Comparison of ENCODE assay signal across 17 cellular contexts in the genomic region with DNA sequence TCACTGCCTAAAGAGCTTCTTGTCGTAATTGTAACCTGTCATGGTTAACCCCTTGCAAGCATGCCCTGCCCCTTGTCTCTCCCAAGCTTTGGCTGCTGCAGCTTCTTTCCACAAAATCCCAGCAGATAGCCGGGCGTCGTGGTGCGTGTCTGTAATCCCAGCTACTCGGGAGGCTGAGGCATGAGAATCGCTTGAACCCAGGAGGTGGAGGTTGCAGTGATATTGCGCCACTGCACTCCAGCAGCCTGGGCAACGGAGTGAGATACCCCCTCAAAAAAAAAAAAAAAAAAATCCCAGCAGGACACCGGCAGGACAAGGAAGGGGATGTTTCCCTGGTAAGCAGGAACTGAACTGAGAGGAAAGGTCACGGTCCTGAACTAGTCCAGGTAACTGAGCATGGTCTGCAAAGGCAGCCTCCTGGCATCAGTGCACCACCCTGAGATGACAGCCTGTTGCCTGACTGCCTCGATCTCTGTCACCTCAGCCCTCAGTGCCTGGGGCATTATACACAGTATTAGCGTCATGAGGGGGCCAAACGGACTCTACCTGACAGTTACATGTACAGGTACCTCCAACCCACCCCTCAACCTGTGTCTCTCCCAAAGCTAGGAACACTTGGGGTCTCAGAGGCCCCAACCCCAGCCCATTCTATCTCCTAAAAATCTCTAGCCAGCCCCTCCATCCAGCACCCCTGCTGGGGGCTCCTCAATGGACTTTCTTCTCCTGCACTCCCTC. TPM values are rescaled to one million over a fixed set of nuclear protein-coding genes. Genes with fewer than 3 reads are reported as not detected.
DNase-seq lines count a peak whose midpoint lies in the region; FAIRE-seq and TF ChIP-seq lines count a peak whose summit lies in the region.
"Had no signal": no experiment of that assay in that cellular context is flagged by ENCODE, and none has a peak within 500 bp of the region (broad histone marks: within the 10 kb centered on the region; RNA-seq: fewer than 3 reads in every experiment).

No MANE protein-coding gene starts in this region.

- peaks cover 16% of the 10 kb centered on the region for H4K20me1 ChIP-seq in neural progenitor cell (ENCODE audit: low read depth)

- H3K79me2 ChIP-seq in neural progenitor cell (ENCODE audit: low read depth) = peaks cover 10% of the 10 kb centered on the region

- TF ChIP-seq CTCF in dorsolateral prefrontal cortex (IDR thresholded peaks at IDR 0.05 in 54 of 56, conservative IDR thresholded peaks at IDR 0.05 in 2 of 56; ENCODE audit: low read depth in 1 of 56, partially characterized antibody in 56 of 56) (no peak), neural progenitor cell (IDR thresholded peaks at IDR 0.05) (no peak)

- peaks cover 6% of the 10 kb centered on the region for H3K4me1 Mint-ChIP-seq in activated CD4-positive, alpha-beta T cell treated with anti-CD3 and anti-CD28 coated beads, Interleukin-2, amount 10 ng/mL, durations not matched to agents 24 days and 14 days
- H3K4me1 Mint-ChIP-seq in neural progenitor cell = peaks cover 22% of the 10 kb centered on the region

- H3K27me3 ChIP-seq in NT2/D1 (ENCODE audit: insufficient read depth, insufficient read length) (peaks cover 5% of the 10 kb centered on the region), dorsolateral prefrontal cortex (no peaks in the 10 kb centered on the region), neural progenitor cell (peaks cover 23% of the 10 kb centered on the region)

- H3K4me3 Mint-ChIP-seq in activated CD4-positive, alpha-beta T cell treated with anti-CD3 and anti-CD28 coated beads, Interleukin-2, amount 10 ng/mL, durations not matched to agents 24 days and 14 days = peak overlapping the region; percentile 22
- peak overlapping the region; percentile 88 for H3K4me3 Mint-ChIP-seq in neural progenitor cell

- no peaks in the 10 kb centered on the region for H3K36me3 Mint-ChIP-seq in activated CD4-positive, alpha-beta T cell treated with anti-CD3 and anti-CD28 coated beads, Interleukin-2, amount 10 ng/mL, durations not matched to agents 24 days and 14 days (ENCODE audit: low read depth)
- H3K36me3 Mint-ChIP-seq in neural progenitor cell = no peaks in the 10 kb centered on the region

- intact Hi-C loops in activated CD4-positive, alpha-beta T cell treated with anti-CD3 and anti-CD28 coated beads, Interleukin-2, amount 10 ng/mL, durations not matched to agents 24 days and 14 days (cut with micrococcal nuclease) = loop anchor here (2.0 kb wide), 1 partner anchor 67 kb away; a partner anchor contains a TSS
- intact Hi-C loops in dorsolateral prefrontal cortex (cut with DNase I) = loop anchor here in 1 of 2 donors (1.0 kb wide), 1 partner anchor 10 kb away; no protein-coding TSS in a partner anchor

- TF ChIP-seq POLR2A in GM12892 (IDR thresholded peaks at IDR 0.05; ENCODE audit: low read depth, low read length) = no peak

- H2AFZ ChIP-seq in neural progenitor cell (replicated peaks) = no peak overlapping the region

- H3K9me3 ChIP-seq in NT2/D1 (ENCODE audit: insufficient read depth, low read length) (no peaks in the 10 kb centered on the region), neural progenitor cell (ENCODE audit: low read depth) (no peaks in the 10 kb centered on the region)
- H3K9me3 ChIP-seq: left ventricle myocardium inferior had no signal

- H3K9me3 Mint-ChIP-seq in activated CD4-positive, alpha-beta T cell treated with anti-CD3 and anti-CD28 coated beads, Interleukin-2, amount 10 ng/mL, durations not matched to agents 24 days and 14 days = no peaks in the 10 kb centered on the region
- H3K9me3 Mint-ChIP-seq in neural progenitor cell = no peaks in the 10 kb centered on the region
- H3K9me3 Mint-ChIP-seq: stimulated activated naive B cell treated with anti-CD40 and anti-IgM and Interleukin-4, amounts not matched to agents 10 μg/mL and 1 μg/mL and 100 μg/mL, for 72 hours had no signal

- FAIRE-seq in GM12892 (lab: Jason Lieb, UNC) = no peak
- FAIRE-seq: colon, urothelium cell line had no signal

- H3K27ac ChIP-seq in dorsolateral prefrontal cortex = peak overlapping the region in 43 of 59 donors; percentile 3 to 96 (median 86)
- no peak overlapping the region for H3K27ac ChIP-seq in neural progenitor cell
- H3K27ac ChIP-seq: left ventricle myocardium inferior had no signal

- peaks cover 18% of the 10 kb centered on the region for H3K4me1 ChIP-seq in NT2/D1 (ENCODE audit: insufficient read depth, insufficient read length)
- peaks cover 23% of the 10 kb centered on the region for H3K4me1 ChIP-seq in neural progenitor cell

- peak overlapping the region; percentile 88 for H3K4me2 ChIP-seq in neural progenitor cell

- H3K27me3 Mint-ChIP-seq in activated CD4-positive, alpha-beta T cell treated with anti-CD3 and anti-CD28 coated beads, Interleukin-2, amount 10 ng/mL, durations not matched to agents 24 days and 14 days = peaks cover 65% of the 10 kb centered on the region
- peaks cover 21% of the 10 kb centered on the region for H3K27me3 Mint-ChIP-seq in neural progenitor cell (ENCODE audit: insufficient read depth, low read depth)

- H3K4me3 ChIP-seq in NT2/D1 (ENCODE audit: insufficient read length, low read depth) (no peak overlapping the region), dorsolateral prefrontal cortex (peak overlapping the region in 58 of 59 donors; percentile 68 to 100 (median 93)), neural progenitor cell (no peak overlapping the region)

- H3K27ac Mint-ChIP-seq in activated CD4-positive, alpha-beta T cell treated with anti-CD3 and anti-CD28 coated beads, Interleukin-2, amount 10 ng/mL, durations not matched to agents 24 days and 14 days = no peak overlapping the region
- H3K27ac Mint-ChIP-seq in neural progenitor cell = peak overlapping the region; percentile 44

- H3K9ac ChIP-seq in NT2/D1 (ENCODE audit: insufficient read length, low read depth) (peak overlapping the region; percentile 11), neural progenitor cell (no peak overlapping the region)

- H3K36me3 ChIP-seq in NT2/D1 (ENCODE audit: insufficient read depth, insufficient read length, low read length) (no peaks in the 10 kb centered on the region), neural progenitor cell (no peaks in the 10 kb centered on the region)
- H3K36me3 ChIP-seq: left ventricle myocardium inferior had no signal

- DNase-seq in activated CD4-positive, alpha-beta T cell treated with anti-CD3 and anti-CD28 coated beads, Interleukin-2, amount 10 ng/mL, durations not matched to agents 24 days and 14 days = no peak
- DNase-seq in activated CD4-positive, alpha-beta T cell treated with anti-CD3 and anti-CD28 coated beads, Interleukin-2, amount 50 U/mL, for 4 hours = no peak
- DNase-seq in NT2/D1 (ENCODE audit: low read depth, low spot score) (no peak), dorsolateral prefrontal cortex (no peak), neural progenitor cell (ENCODE audit: low spot score) (no peak), NOMO-1 (lab: John Stamatoyannopoulos, UW; ENCODE audit: unreplicated experiment in 2 of 2) (no peak), GM12892 (ENCODE audit: insufficient read length) (no peak)
- DNase-seq in stimulated activated CD4-positive, alpha-beta T cell treated with anti-CD3 and anti-CD28 coated beads, Interleukin-4, amount 100 ng/mL, for 24 hours = no peak
- DNase-seq: GF-D8; hypothalamus; IMR-90; left ventricle myocardium inferior; NCI-H2171; SHP77; stimulated activated naive B cell treated with anti-CD40 and anti-IgM and Interleukin-4, amounts not matched to agents 10 μg/mL and 1 μg/mL and 100 μg/mL, for 72 hours had no signal

- peaks cover 21% of the 10 kb centered on the region for H3F3A ChIP-seq in neural progenitor cell (ENCODE audit: low read depth)

RNA-seq across cellular contexts. Expression of a gene that starts 1.8 kb away (rescaled TPM):
- 0.54 and 0.69 TPM in 2 replicates for total RNA-seq in activated CD4-positive, alpha-beta T cell treated with anti-CD3 and anti-CD28 coated beads, Interleukin-2, amount 10 ng/mL, durations not matched to agents 24 days and 14 days
- total RNA-seq in dorsolateral prefrontal cortex (100 to 1,000 TPM in 117 of 120 experiments, 10 to 100 TPM in 3; 55.7 to 232 (median 165) TPM), neural progenitor cell (ENCODE audit: low replicate concordance) (3.7 and 12.5 TPM in 2 replicates)
- polyA plus RNA-seq in GM12892 (2012; ENCODE audit: missing spikeins) = 0.40 TPM

RNA-seq across cellular contexts. Expression of a gene that starts 11.9 kb away (rescaled TPM):
- 24.8 and 26.0 TPM in 2 replicates for total RNA-seq in activated CD4-positive, alpha-beta T cell treated with anti-CD3 and anti-CD28 coated beads, Interleukin-2, amount 10 ng/mL, durations not matched to agents 24 days and 14 days
- total RNA-seq in dorsolateral prefrontal cortex (10 to 100 TPM; 10.4 to 25.9 (median 18.3) TPM), neural progenitor cell (ENCODE audit: low replicate concordance) (13.2 and 17.7 TPM in 2 replicates)
- 16.0 TPM for polyA plus RNA-seq in GM12892 (2012; ENCODE audit: missing spikeins)

RNA-seq across cellular contexts. Expression of a gene that starts 11.9 kb away (rescaled TPM):
- 6.7 and 7.2 TPM in 2 replicates for total RNA-seq in activated CD4-positive, alpha-beta T cell treated with anti-CD3 and anti-CD28 coated beads, Interleukin-2, amount 10 ng/mL, durations not matched to agents 24 days and 14 days
- total RNA-seq in dorsolateral prefrontal cortex (10 to 100 TPM in 52 of 120 experiments, 1 to 10 TPM in 68; 6.1 to 13.0 (median 9.5) TPM), neural progenitor cell (ENCODE audit: low replicate concordance) (3.7 and 6.2 TPM in 2 replicates)
- 2.2 TPM for polyA plus RNA-seq in GM12892 (2012; ENCODE audit: missing spikeins)

RNA-seq across cellular contexts. Expression of a gene that starts 32.9 kb away (rescaled TPM):
- total RNA-seq in activated CD4-positive, alpha-beta T cell treated with anti-CD3 and anti-CD28 coated beads, Interleukin-2, amount 10 ng/mL, durations not matched to agents 24 days and 14 days = 59.0 and 70.0 TPM in 2 replicates
- 100 to 1,000 TPM in 119 of 120 experiments, 10 to 100 TPM in 1; 98.5 to 184 (median 132) TPM for total RNA-seq in dorsolateral prefrontal cortex
- 27.9 and 58.4 TPM in 2 replicates for total RNA-seq in neural progenitor cell (ENCODE audit: low replicate concordance)
- polyA plus RNA-seq in GM12892 (2012; ENCODE audit: missing spikeins) = 19.3 TPM

RNA-seq across cellular contexts. Expression of a gene that starts 37.7 kb away (rescaled TPM):
- 102 and 103 TPM in 2 replicates for total RNA-seq in activated CD4-positive, alpha-beta T cell treated with anti-CD3 and anti-CD28 coated beads, Interleukin-2, amount 10 ng/mL, durations not matched to agents 24 days and 14 days
- 10 to 100 TPM; 18.3 to 51.4 (median 33.9) TPM for total RNA-seq in dorsolateral prefrontal cortex
- total RNA-seq in neural progenitor cell (ENCODE audit: low replicate concordance) = 18.2 and 27.7 TPM in 2 replicates
- 55.7 TPM for polyA plus RNA-seq in GM12892 (2012; ENCODE audit: missing spikeins)

Comparison
In these comparisons a context has a peak if more than half of its experiments do, and no peak if none do; other contexts are left out.
1. H3K4me3 ChIP-seq: peak in dorsolateral prefrontal cortex (58 of 59); none in NT2/D1 (single experiment) and neural progenitor cell (single experiment).